In the genomic region with DNA sequence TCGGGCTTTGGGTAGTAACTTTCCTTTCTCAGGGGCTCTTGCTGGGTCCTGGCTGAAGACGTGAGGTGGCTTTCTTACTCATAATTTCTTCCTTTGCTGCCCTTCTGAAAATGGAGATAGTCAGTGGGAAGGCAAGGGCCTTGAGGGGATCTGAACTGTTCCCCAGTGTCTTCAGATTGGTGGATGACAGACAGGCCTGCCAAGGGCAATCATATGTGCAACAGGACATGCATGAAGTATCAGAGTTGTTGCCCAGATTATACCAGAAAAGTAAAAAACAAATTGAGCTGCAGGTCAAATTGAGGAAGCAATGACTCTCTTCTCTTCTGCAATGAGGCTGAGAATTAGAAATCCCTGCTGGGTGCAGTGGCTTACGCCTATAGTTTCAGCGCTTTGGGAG, we compare ENCODE assay signal across 6 cellular contexts.
"Had no signal": no experiment of that assay in that cellular context is flagged by ENCODE, and none has a peak within 500 bp of the region (broad histone marks: within the 10 kb centered on the region; RNA-seq: fewer than 3 reads in every experiment).

No MANE protein-coding gene starts in this region.

- H3K4me3 ChIP-seq: GM23338, K562 had no signal

- H3K4me3 Mint-ChIP-seq: GM23338, H9 had no signal

- H3K9me3 Mint-ChIP-seq: GM23338, H9 had no signal

- H2AFZ ChIP-seq: GM23338 had no signal

- ATAC-seq: GM23338, K562 had no signal

- DNase-seq: H9, HCEC 1CT, IMR-90, KG1 had no signal

- H3K4me1 Mint-ChIP-seq: GM23338, H9 had no signal

- H3K4me2 ChIP-seq: GM23338 had no signal

- H3K27ac Mint-ChIP-seq: GM23338, H9 had no signal
